9 cellular contexts compared by ENCODE assay signal in the genomic region with DNA sequence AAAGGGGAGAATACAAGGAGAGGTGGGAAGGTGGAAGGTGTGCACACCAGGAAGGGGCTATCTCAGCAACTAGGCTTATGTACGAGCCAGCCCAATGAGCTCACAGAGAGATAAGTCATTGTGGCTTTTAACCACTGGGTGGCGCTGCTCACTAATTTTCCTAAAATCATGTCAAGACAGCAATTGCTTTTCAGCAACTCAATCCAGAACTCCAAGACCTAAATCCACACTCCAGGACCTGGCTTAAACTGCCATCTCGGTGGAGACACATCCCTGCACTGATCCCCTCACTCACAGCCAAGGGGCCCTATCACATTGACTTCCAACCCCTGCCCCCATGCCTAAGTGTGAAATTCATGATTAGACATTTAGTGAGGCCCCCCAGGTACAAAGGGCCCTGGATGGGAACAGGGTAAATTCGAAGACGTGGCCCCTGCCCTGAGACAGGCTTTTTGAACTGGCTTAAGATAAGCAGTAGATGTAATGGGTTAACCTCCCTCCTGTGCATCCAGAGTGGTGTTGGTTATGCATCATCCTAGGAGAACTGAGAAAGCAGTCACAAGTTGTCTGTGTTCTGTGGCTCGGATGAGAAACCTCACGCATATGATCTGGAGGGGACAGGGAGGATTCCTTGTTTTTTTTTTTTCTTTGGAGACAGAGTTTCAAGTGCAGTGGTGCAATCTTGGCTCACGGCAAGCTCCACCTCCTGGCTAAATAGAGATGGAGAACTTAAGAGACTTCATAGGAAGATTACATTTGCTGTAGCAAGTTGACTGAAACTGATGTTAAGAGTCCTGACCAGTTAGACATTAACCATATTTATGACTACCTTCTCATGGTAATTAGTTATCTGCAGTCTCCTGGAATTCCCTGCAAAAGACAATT. TPM values are rescaled to one million over a fixed set of nuclear protein-coding genes. Genes with fewer than 3 reads are reported as not detected.
DNase-seq lines count a peak whose midpoint lies in the region; ATAC-seq and TF ChIP-seq lines count a peak whose summit lies in the region.
"Had no signal": no experiment of that assay in that cellular context is flagged by ENCODE, and none has a peak within 500 bp of the region (broad histone marks: within the 10 kb centered on the region; RNA-seq: fewer than 3 reads in every experiment).

No MANE protein-coding gene starts in this region.

- H3K9me3 ChIP-seq in testis = no peaks in the 10 kb centered on the region

- peaks cover 27% of the 10 kb centered on the region for H3K27me3 Mint-ChIP-seq in Calu3 (ENCODE audit: unreplicated experiment)
- H3K27me3 Mint-ChIP-seq in activated T-helper 17 cell treated with anti-CD3 and anti-CD28 coated beads, Interleukin-2, amount 50 U/mL, for 72 hours = no peaks in the 10 kb centered on the region

- peak; percentile 52 for ATAC-seq in activated T-helper 17 cell treated with anti-CD3 and anti-CD28 coated beads, Interleukin-2, amount 50 U/mL, for 72 hours (replicated peaks)
- ATAC-seq in GM18502 (IDR thresholded peaks at IDR 0.05; ENCODE audit: poor library complexity, unreplicated experiment) = no peak

- CTCF ChIA-PET in Calu3 (lab: Charles Lee) = interaction anchor here (0.5 to 2.7 kb wide), 15 partner anchors 8 to 516 kb away, joined by 3 to 39 read pairs (median 4); partner anchors contain the start of gene ZNHIT3

- TF ChIP-seq CTCF in Calu3 (IDR thresholded peaks at IDR 0.05; ENCODE audit: unreplicated experiment) (peak; percentile 75), foreskin fibroblast (IDR thresholded peaks at IDR 0.05; ENCODE audit: low read depth, low read length) (peak; percentile 76), testis (IDR thresholded peaks at IDR 0.05) (peak; percentile 67 to 88 (median 81))

- H3K9me3 Mint-ChIP-seq in Calu3 (ENCODE audit: low read depth, unreplicated experiment) = no peaks in the 10 kb centered on the region
- H3K9me3 Mint-ChIP-seq in activated T-helper 17 cell treated with anti-CD3 and anti-CD28 coated beads, Interleukin-2, amount 50 U/mL, for 72 hours = no peaks in the 10 kb centered on the region
- H3K9me3 Mint-ChIP-seq: T-helper 1 cell treated with Interleukin-12 subunit alpha and Interleukin-12 subunit beta and Interleukin-4 antibody, amounts not matched to agents 30 μg/mL and 1 μg/mL, for 36 hours had no signal

- H3K4me1 Mint-ChIP-seq in Calu3 (ENCODE audit: low read depth, unreplicated experiment) = peaks cover 11% of the 10 kb centered on the region
- H3K4me1 Mint-ChIP-seq in activated T-helper 17 cell treated with anti-CD3 and anti-CD28 coated beads, Interleukin-2, amount 50 U/mL, for 72 hours = no peaks in the 10 kb centered on the region

- H3K36me3 ChIP-seq in testis (ENCODE audit: low read depth, missing control alignments) = no peaks in the 10 kb centered on the region

- no peak overlapping the region for H3K27ac Mint-ChIP-seq in Calu3 (ENCODE audit: unreplicated experiment)
- no peak overlapping the region for H3K27ac Mint-ChIP-seq in activated T-helper 17 cell treated with anti-CD3 and anti-CD28 coated beads, Interleukin-2, amount 50 U/mL, for 72 hours
- H3K27ac Mint-ChIP-seq: T-helper 1 cell treated with Interleukin-12 subunit alpha and Interleukin-12 subunit beta and Interleukin-4 antibody, amounts not matched to agents 30 μg/mL and 1 μg/mL, for 36 hours had no signal

- H3K27ac ChIP-seq in testis = no peak overlapping the region

- DNase-seq in Calu3 = peak; percentile 77
- peak; percentile 40 for DNase-seq in KG1 (lab: John Stamatoyannopoulos, UW)
- peak; percentile 79 for DNase-seq in RKO (ENCODE audit: low spot score)
- DNase-seq in foreskin fibroblast = peak; percentile 42 to 83
- peak; percentile 52 for DNase-seq in non-pigmented ciliary epithelial cell (ENCODE audit: low read depth)
- DNase-seq in testis = peak; percentile 92

- H3K27me3 ChIP-seq in testis = no peaks in the 10 kb centered on the region

- 47% methylated on average over 8 of the region's 8 CpGs for whole genome bisulfite sequencing in testis, 2 donors

- no peak overlapping the region for H3K4me3 Mint-ChIP-seq in Calu3 (ENCODE audit: low read depth, unreplicated experiment)
- H3K4me3 Mint-ChIP-seq in activated T-helper 17 cell treated with anti-CD3 and anti-CD28 coated beads, Interleukin-2, amount 50 U/mL, for 72 hours = no peak overlapping the region
- H3K4me3 Mint-ChIP-seq: T-helper 1 cell treated with Interleukin-12 subunit alpha and Interleukin-12 subunit beta and Interleukin-4 antibody, amounts not matched to agents 30 μg/mL and 1 μg/mL, for 36 hours had no signal

- no peak for TF ChIP-seq POLR2A in testis (IDR thresholded peaks at IDR 0.05)

- no peak overlapping the region for H3K4me3 ChIP-seq in foreskin fibroblast (ENCODE audit: low read depth in 1 of 2, low read length in 2 of 2)
- no peak overlapping the region for H3K4me3 ChIP-seq in testis

- no TSS peak for BruUV-seq in Calu3 (replicated peaks; lab: Mats Ljungman, UMichigan)

- intact Hi-C loops in Calu3 (cut with micrococcal nuclease; ENCODE audit: unreplicated experiment) (loop anchor here (1.0 to 2.0 kb wide), 3 partner anchors 105 to 513 kb away; no protein-coding TSS in a partner anchor), testis (cut with DNase I; ENCODE audit: low total_unique reads) (no loop called here)

- no peaks in the 10 kb centered on the region for H3K36me3 Mint-ChIP-seq in Calu3 (ENCODE audit: insufficient read depth, unreplicated experiment)
- H3K36me3 Mint-ChIP-seq in activated T-helper 17 cell treated with anti-CD3 and anti-CD28 coated beads, Interleukin-2, amount 50 U/mL, for 72 hours (ENCODE audit: low read depth) = no peaks in the 10 kb centered on the region

- no peaks in the 10 kb centered on the region for H3K4me1 ChIP-seq in testis

RNA-seq across cellular contexts. Expression of gene CCL16, which starts 11.5 kb away (rescaled TPM):
- total RNA-seq in Calu3 (2022) (not detected in 2 replicates), testis (under 1 TPM in 1 of 2 donors, not detected in 1; 0.24 TPM)
- total RNA-seq in activated T-helper 17 cell treated with anti-CD3 and anti-CD28 coated beads, Interleukin-2, amount 50 U/mL, for 72 hours = not detected
- not detected for polyA plus RNA-seq in testis (ENCODE audit: insufficient read depth, low read depth, low replicate concordance)

RNA-seq across cellular contexts. Expression of gene CCL14, which starts 16.7 kb away (rescaled TPM):
- not detected in 2 replicates for total RNA-seq in Calu3 (2022)
- total RNA-seq in activated T-helper 17 cell treated with anti-CD3 and anti-CD28 coated beads, Interleukin-2, amount 50 U/mL, for 72 hours = not detected
- total RNA-seq in testis = 10 to 100 TPM; 11.4 to 12.3 TPM
- polyA plus RNA-seq in testis (ENCODE audit: insufficient read depth, low read depth, low replicate concordance) = 57.5 TPM

RNA-seq across cellular contexts. Expression of gene LYZL6, which starts 26.3 kb away (rescaled TPM):
- not detected in 2 replicates for total RNA-seq in Calu3 (2022)
- not detected for total RNA-seq in activated T-helper 17 cell treated with anti-CD3 and anti-CD28 coated beads, Interleukin-2, amount 50 U/mL, for 72 hours
- 10 to 100 TPM; 22.9 to 38.7 TPM for total RNA-seq in testis
- polyA plus RNA-seq in testis (ENCODE audit: insufficient read depth, low read depth, low replicate concordance) = 82.6 TPM

RNA-seq across cellular contexts. Expression of gene CCL15, which starts 31.6 kb away (rescaled TPM):
- total RNA-seq in Calu3 (2022) (0.42 TPM in 1 of 2 replicates, not detected in the other), testis (under 1 TPM in 1 of 2 donors, not detected in 1; 0.87 TPM)
- not detected for total RNA-seq in activated T-helper 17 cell treated with anti-CD3 and anti-CD28 coated beads, Interleukin-2, amount 50 U/mL, for 72 hours
- not detected for polyA plus RNA-seq in testis (ENCODE audit: insufficient read depth, low read depth, low replicate concordance)

RNA-seq across cellular contexts. Expression of gene RDM1, which starts 39.2 kb away (rescaled TPM):
- total RNA-seq in Calu3 (2022) (6.2 and 6.5 TPM in 2 replicates), testis (10 to 100 TPM in 1 of 2 donors, 1 to 10 TPM in 1; 9.6 to 18.6 TPM)
- 1 to 10 TPM; 2.0 to 4.3 TPM for total RNA-seq in activated T-helper 17 cell treated with anti-CD3 and anti-CD28 coated beads, Interleukin-2, amount 50 U/mL, for 72 hours
- polyA plus RNA-seq in testis (ENCODE audit: insufficient read depth, low read depth, low replicate concordance) = 19.3 TPM

Comparison
In these comparisons a context has a peak if more than half of its experiments do, and no peak if none do; other contexts are left out.
1. DNase-seq: peak in every context shown above with its lines; median percentile 92 in testis; 79 in RKO; 77 in Calu3; 62 in foreskin fibroblast; 52 in non-pigmented ciliary epithelial cell; 40 in KG1.
2. RNA of gene CCL14, which starts 16.7 kb away (total RNA-seq): 11.4 to 12.3 TPM in testis; not detected in Calu3 and not detected in activated T-helper 17 cell treated with anti-CD3 and anti-CD28 coated beads, Interleukin-2, amount 50 U/mL, for 72 hours; every median in the first group is over 10 times any median in the second.
3. RNA of gene LYZL6, which starts 26.3 kb away (total RNA-seq): 22.9 to 38.7 TPM in testis; not detected in Calu3 and not detected in activated T-helper 17 cell treated with anti-CD3 and anti-CD28 coated beads, Interleukin-2, amount 50 U/mL, for 72 hours; every median in the first group is over 10 times any median in the second.
4. Peak in every context shown above with its lines, with median percentiles within 50 percentile points of each other: CTCF ChIP-seq.